In the genomic region with DNA sequence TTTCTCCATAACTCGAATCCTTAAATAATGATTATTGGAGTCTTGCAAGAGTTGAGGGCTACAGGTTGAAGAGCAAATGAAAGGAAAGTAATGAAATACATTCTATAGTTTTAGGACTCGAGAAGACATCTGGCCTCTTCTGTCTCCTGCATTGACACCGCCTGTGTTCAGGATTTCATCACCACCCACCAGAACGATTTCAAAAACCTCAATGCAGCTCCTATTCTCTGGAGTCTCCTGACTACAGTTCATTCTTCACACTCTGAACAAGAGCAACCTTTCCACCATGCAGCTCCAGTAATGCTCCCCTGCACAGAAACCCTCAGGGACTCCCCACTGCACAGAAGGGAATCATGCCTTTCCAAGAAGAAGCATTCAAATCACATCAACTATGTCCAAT, we compare ENCODE assay signal across 10 cellular contexts. TPM values are rescaled to one million over a fixed set of nuclear protein-coding genes. Genes with fewer than 3 reads are reported as not detected.
DNase-seq lines count a peak whose midpoint lies in the region; ATAC-seq and TF ChIP-seq lines count a peak whose summit lies in the region.
"Had no signal": no experiment of that assay in that cellular context is flagged by ENCODE, and none has a peak within 500 bp of the region (broad histone marks: within the 10 kb centered on the region; RNA-seq: fewer than 3 reads in every experiment).

No MANE protein-coding gene starts in this region.

- no peaks in the 10 kb centered on the region for H3K9me3 Mint-ChIP-seq in activated CD4-positive, alpha-beta T cell treated with anti-CD3 and anti-CD28 coated beads, Interleukin-2, amount 10 ng/mL, durations not matched to agents 24 days and 14 days
- H3K9me3 Mint-ChIP-seq in activated CD8-positive, alpha-beta T cell treated with anti-CD3 and anti-CD28 coated beads for 36 hours: no peaks in the 10 kb centered on the region

- peak overlapping the region; percentile 58 for H3K4me3 Mint-ChIP-seq in activated CD4-positive, alpha-beta T cell treated with anti-CD3 and anti-CD28 coated beads, Interleukin-2, amount 10 ng/mL, durations not matched to agents 24 days and 14 days
- no peak overlapping the region for H3K4me3 Mint-ChIP-seq in activated CD8-positive, alpha-beta T cell treated with anti-CD3 and anti-CD28 coated beads for 36 hours

- peak overlapping the region; percentile 43 for H3K27ac Mint-ChIP-seq in activated CD4-positive, alpha-beta T cell treated with anti-CD3 and anti-CD28 coated beads, Interleukin-2, amount 10 ng/mL, durations not matched to agents 24 days and 14 days
- H3K27ac Mint-ChIP-seq in activated CD8-positive, alpha-beta T cell treated with anti-CD3 and anti-CD28 coated beads for 36 hours: peak overlapping the region; percentile 77

- H3K27ac ChIP-seq in right atrium auricular region: peak overlapping the region; percentile 63 to 65
- H3K27ac ChIP-seq in stomach smooth muscle (ENCODE audit: low read length): peak overlapping the region; percentile 18
- H3K27ac ChIP-seq: A549 had no signal

- intact Hi-C loops in activated CD4-positive, alpha-beta T cell treated with anti-CD3 and anti-CD28 coated beads, Interleukin-2, amount 10 ng/mL, durations not matched to agents 24 days and 14 days (cut with micrococcal nuclease): no loop called here
- intact Hi-C loops in activated CD8-positive, alpha-beta T cell treated with anti-CD3 and anti-CD28 coated beads for 36 hours (cut with micrococcal nuclease): loop anchor here (10.0 kb wide), 1 partner anchor 157 kb away; the partner anchor contains the start of gene GDI2

- no peak for TF ChIP-seq CTCF in activated CD8-positive, alpha-beta T cell treated with anti-CD3 and anti-CD28 coated beads for 36 hours (IDR thresholded peaks at IDR 0.05)
- no peak for TF ChIP-seq CTCF in right atrium auricular region (IDR thresholded peaks at IDR 0.05)

- H3K4me3 ChIP-seq in right atrium auricular region (no peak overlapping the region), stomach smooth muscle (ENCODE audit: low read length in 2 of 2) (no peak overlapping the region)
- H3K4me3 ChIP-seq: A549 had no signal

- H3K27me3 Mint-ChIP-seq in activated CD4-positive, alpha-beta T cell treated with anti-CD3 and anti-CD28 coated beads, Interleukin-2, amount 10 ng/mL, durations not matched to agents 24 days and 14 days: no peaks in the 10 kb centered on the region
- H3K27me3 Mint-ChIP-seq in activated CD8-positive, alpha-beta T cell treated with anti-CD3 and anti-CD28 coated beads for 36 hours: no peaks in the 10 kb centered on the region

- H3K9ac ChIP-seq in stomach smooth muscle (ENCODE audit: low read length in 2 of 2): no peak overlapping the region

- no peak for ATAC-seq in activated CD8-positive, alpha-beta T cell treated with anti-CD3 and anti-CD28 coated beads for 36 hours
- ATAC-seq in HG02678 (IDR thresholded peaks at IDR 0.05; ENCODE audit: unreplicated experiment): no peak
- ATAC-seq: A549 had no signal

- peaks cover 30% of the 10 kb centered on the region for H3K36me3 Mint-ChIP-seq in activated CD4-positive, alpha-beta T cell treated with anti-CD3 and anti-CD28 coated beads, Interleukin-2, amount 10 ng/mL, durations not matched to agents 24 days and 14 days (ENCODE audit: low read depth)
- peaks cover 21% of the 10 kb centered on the region for H3K36me3 Mint-ChIP-seq in activated CD8-positive, alpha-beta T cell treated with anti-CD3 and anti-CD28 coated beads for 36 hours (ENCODE audit: low read depth)

- H3K36me3 ChIP-seq in right atrium auricular region: no peaks in the 10 kb centered on the region
- H3K36me3 ChIP-seq in stomach smooth muscle (ENCODE audit: control insufficient read depth in 2 of 2, insufficient read depth in 2 of 2, low read length in 2 of 2): no peaks in the 10 kb centered on the region

- CTCF ChIA-PET in activated CD8-positive, alpha-beta T cell treated with anti-CD3 and anti-CD28 coated beads for 36 hours (lab: Charles Lee): interaction anchor here (2.0 kb wide), 1 partner anchor 42 kb away, joined by 6 read pairs; no protein-coding TSS in a partner anchor
- CTCF ChIA-PET in HEK293T (lab: Yijun Ruan, JAX): no interaction called here

- POLR2A ChIA-PET in activated CD8-positive, alpha-beta T cell treated with anti-CD3 and anti-CD28 coated beads for 36 hours (lab: Charles Lee): interaction anchor here (0.8 kb wide), 1 partner anchor 33 kb away, joined by 3 read pairs; no protein-coding TSS in a partner anchor
- POLR2A ChIA-PET in HEK293T (lab: Yijun Ruan, JAX): no interaction called here

- H3K9me3 ChIP-seq in right atrium auricular region (no peaks in the 10 kb centered on the region), stomach smooth muscle (ENCODE audit: control insufficient read depth in 2 of 2, low read length in 2 of 2) (no peaks in the 10 kb centered on the region)
- H3K9me3 ChIP-seq: A549 had no signal

- H3K4me1 ChIP-seq in right atrium auricular region (peaks cover 0 to 27% of the 10 kb centered on the region in 2 donors), stomach smooth muscle (ENCODE audit: control insufficient read depth, insufficient read depth, low read length) (peaks cover 8% of the 10 kb centered on the region)
- H3K4me1 ChIP-seq: A549 had no signal

- no peak for DNase-seq in activated CD4-positive, alpha-beta T cell treated with anti-CD3 and anti-CD28 coated beads, Interleukin-2, amount 10 ng/mL, durations not matched to agents 24 days and 14 days
- DNase-seq in activated CD4-positive, alpha-beta T cell treated with anti-CD3 and anti-CD28 coated beads for 4 hours: no peak
- DNase-seq in activated CD8-positive, alpha-beta T cell treated with anti-CD3 and anti-CD28 coated beads for 36 hours: no peak
- DNase-seq in right atrium auricular region (ENCODE audit: low spot score): peak; percentile 57
- no peak for DNase-seq in stimulated activated naive CD4-positive, alpha-beta T cell treated with Interleukin-2 at 50 U/mL for 16 hours (lab: John Stamatoyannopoulos, UW)
- DNase-seq in HEK293T (ENCODE audit: extremely low spot score): no peak

- peaks cover 48% of the 10 kb centered on the region for H3K4me1 Mint-ChIP-seq in activated CD4-positive, alpha-beta T cell treated with anti-CD3 and anti-CD28 coated beads, Interleukin-2, amount 10 ng/mL, durations not matched to agents 24 days and 14 days
- peaks cover 52% of the 10 kb centered on the region for H3K4me1 Mint-ChIP-seq in activated CD8-positive, alpha-beta T cell treated with anti-CD3 and anti-CD28 coated beads for 36 hours (ENCODE audit: low read depth)

- H3K27me3 ChIP-seq in right atrium auricular region: no peaks in the 10 kb centered on the region
- H3K27me3 ChIP-seq in stomach smooth muscle (ENCODE audit: control insufficient read depth in 1 of 2, insufficient read depth in 2 of 2, low read length in 2 of 2): no peaks in the 10 kb centered on the region

TF ChIP-seq in HEK293T, 16 proteins besides CTCF, POLR2A, EP300 and RAD21:
- TF ChIP-seq FOXA1 (IDR thresholded peaks at IDR 0.05) (no peak), HDGF (IDR thresholded peaks at IDR 0.05; ENCODE audit: borderline replicate concordance) (no peak), TARDBP (IDR thresholded peaks at IDR 0.05) (no peak), FOXK2 (IDR thresholded peaks at IDR 0.05) (no peak), SP1 (IDR thresholded peaks at IDR 0.05) (no peak), SUZ12 (IDR thresholded peaks at IDR 0.05) (no peak), ZNF384 (IDR thresholded peaks at IDR 0.05) (no peak), NFRKB (IDR thresholded peaks at IDR 0.05) (no peak), BHLHE40 (IDR thresholded peaks at IDR 0.05; ENCODE audit: borderline replicate concordance) (no peak), ARNT (IDR thresholded peaks at IDR 0.05) (no peak), LEF1 (IDR thresholded peaks at IDR 0.05; ENCODE audit: borderline replicate concordance) (no peak), CTBP1 (IDR thresholded peaks at IDR 0.05; ENCODE audit: borderline replicate concordance) (no peak), ELF4 (IDR thresholded peaks at IDR 0.05) (no peak), L3MBTL2 (conservative IDR thresholded peaks at IDR 0.05) (no peak), FOXM1 (IDR thresholded peaks at IDR 0.05; ENCODE audit: borderline replicate concordance) (no peak)
- TF ChIP-seq, protein P1, sequence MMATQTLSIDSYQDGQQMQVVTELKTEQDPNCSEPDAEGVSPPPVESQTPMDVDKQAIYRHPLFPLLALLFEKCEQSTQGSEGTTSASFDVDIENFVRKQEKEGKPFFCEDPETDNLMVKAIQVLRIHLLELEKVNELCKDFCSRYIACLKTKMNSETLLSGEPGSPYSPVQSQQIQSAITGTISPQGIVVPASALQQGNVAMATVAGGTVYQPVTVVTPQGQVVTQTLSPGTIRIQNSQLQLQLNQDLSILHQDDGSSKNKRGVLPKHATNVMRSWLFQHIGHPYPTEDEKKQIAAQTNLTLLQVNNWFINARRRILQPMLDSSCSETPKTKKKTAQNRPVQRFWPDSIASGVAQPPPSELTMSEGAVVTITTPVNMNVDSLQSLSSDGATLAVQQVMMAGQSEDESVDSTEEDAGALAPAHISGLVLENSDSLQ (IDR thresholded peaks at IDR 0.05): no peak
TF ChIP-seq in HEK293T: peak in this region for 0.

RNA-seq across cellular contexts. Expression of gene IL15RA, which starts 5.5 kb away (rescaled TPM):
- total RNA-seq in activated CD4-positive, alpha-beta T cell treated with anti-CD3 and anti-CD28 coated beads, Interleukin-2, amount 10 ng/mL, durations not matched to agents 24 days and 14 days: 24.4 and 25.5 TPM in 2 replicates
- total RNA-seq in activated CD8-positive, alpha-beta T cell treated with anti-CD3 and anti-CD28 coated beads for 36 hours: 10 to 100 TPM; 23.5 to 25.1 TPM
- 10 to 100 TPM in 1 of 2 donors, 1 to 10 TPM in 1; 9.6 to 30.5 TPM for total RNA-seq in right atrium auricular region
- total RNA-seq: frontal cortex had no signal
